In genomic region chr6:101761124-101761601, GRCh38 we compare ENCODE assay signal across 13 cellular contexts.
DNase-seq lines count a peak whose midpoint lies in the region; ATAC-seq and TF ChIP-seq lines count a peak whose summit lies in the region.
"Had no signal": no experiment of that assay in that cellular context is flagged by ENCODE, and none has a peak within 500 bp of the region (broad histone marks: within the 10 kb centered on the region; RNA-seq: fewer than 3 reads in every experiment).

No MANE protein-coding gene starts in this region.

- H3K36me3 ChIP-seq in mesenchymal stem cell (ENCODE audit: control insufficient read depth in 1 of 2, insufficient read depth in 2 of 2, low read depth in 1 of 2, low read length in 2 of 2) (no peaks in the 10 kb centered on the region), BE2C (no peaks in the 10 kb centered on the region; the same call in 1 of the 2 replicates)

- peak; percentile 96 for DNase-seq in EH (ENCODE audit: low read depth)
- DNase-seq in MV-4-11 (lab: John Stamatoyannopoulos, UW): peak; percentile 98
- DNase-seq in cardiac fibroblast (ENCODE audit: low read depth in 2 of 2): peak; percentile 90 to 94
- DNase-seq in mesenchymal stem cell: peak; percentile 85
- no peak for DNase-seq in BE2C
- DNase-seq: activated naive CD8-positive, alpha-beta T cell treated with anti-CD3 and anti-CD28 coated beads, Interleukin-2, amount 10 ng/mL, durations not matched to agents 7 days and 5 days; Calu3; NCI-H2171 treated with DMSO at 0.1 percent for 48 hours; substantia nigra had no signal

- no peaks in the 10 kb centered on the region for H3K27me3 ChIP-seq in mesenchymal stem cell (ENCODE audit: control insufficient read depth in 1 of 2, insufficient read depth in 1 of 2, low read length in 2 of 2)
- no peaks in the 10 kb centered on the region for H3K27me3 ChIP-seq in BE2C

- no peak overlapping the region for H2BK5ac ChIP-seq in mesenchymal stem cell (ENCODE audit: low read depth, low read length, poor library complexity, severe bottlenecking)

- H4K91ac ChIP-seq in mesenchymal stem cell (ENCODE audit: low read length): no peak overlapping the region

- H2AK5ac ChIP-seq in mesenchymal stem cell (ENCODE audit: low read length, severe bottlenecking): no peak overlapping the region

- no peak overlapping the region for H3K4ac ChIP-seq in mesenchymal stem cell (ENCODE audit: low read depth in 1 of 2, low read length in 2 of 2)

- H2BK120ac ChIP-seq in mesenchymal stem cell (ENCODE audit: low read depth, low read length): no peak overlapping the region

- H2BK15ac ChIP-seq in mesenchymal stem cell (ENCODE audit: low read depth, poor library complexity, severe bottlenecking): no peak overlapping the region

- no peak overlapping the region for H3K18ac ChIP-seq in mesenchymal stem cell (ENCODE audit: low read depth in 1 of 2, low read length in 2 of 2)

- no peak overlapping the region for H3K9ac ChIP-seq in mesenchymal stem cell (ENCODE audit: low read length)
- H3K9ac ChIP-seq: parathyroid adenoma had no signal

- no peak for TF ChIP-seq CTCF in cardiac fibroblast (IDR thresholded peaks at IDR 0.05; ENCODE audit: low read depth, low read length)
- no peak for TF ChIP-seq CTCF in BE2C (IDR thresholded peaks at IDR 0.05; ENCODE audit: low read depth, low read length)

- no peak for ATAC-seq in HG02678 (IDR thresholded peaks at IDR 0.05; ENCODE audit: unreplicated experiment)
- no peak for ATAC-seq in GM19023 (IDR thresholded peaks at IDR 0.05; ENCODE audit: unreplicated experiment)
- no peak for ATAC-seq in HG02798 (IDR thresholded peaks at IDR 0.05; ENCODE audit: poor library complexity, unreplicated experiment)

- no peaks in the 10 kb centered on the region for H3K79me1 ChIP-seq in mesenchymal stem cell (replicated peaks; ENCODE audit: low read length, poor library complexity, severe bottlenecking)

- H2BK12ac ChIP-seq in mesenchymal stem cell (ENCODE audit: low read length in 2 of 2): no peak overlapping the region

- H3K4me1 ChIP-seq in mesenchymal stem cell (ENCODE audit: control insufficient read depth, insufficient read depth, low read depth, low read length) (no peaks in the 10 kb centered on the region), BE2C (no peaks in the 10 kb centered on the region; the same call in 1 of the 2 replicates)
- H3K4me1 ChIP-seq: parathyroid adenoma had no signal

- no peak overlapping the region for H2AFZ ChIP-seq in mesenchymal stem cell (ENCODE audit: low read depth, low read length)
- H2AFZ ChIP-seq: parathyroid adenoma had no signal

- no peak overlapping the region for H3K4me2 ChIP-seq in mesenchymal stem cell (ENCODE audit: low read length, poor library complexity, severe bottlenecking)

- H3K27ac ChIP-seq in mesenchymal stem cell (ENCODE audit: low read length, poor library complexity, severe bottlenecking): no peak overlapping the region
- H3K27ac ChIP-seq: parathyroid adenoma had no signal

- H4K8ac ChIP-seq in mesenchymal stem cell (ENCODE audit: low read length): no peak overlapping the region

- no peak overlapping the region for H3K4me3 ChIP-seq in cardiac fibroblast (replicated peaks in 1 of 2; ENCODE audit: low read depth in 2 of 2, low read length in 2 of 2)
- H3K4me3 ChIP-seq in mesenchymal stem cell (ENCODE audit: insufficient read depth in 1 of 2, low read depth in 1 of 2, low read length in 2 of 2): no peak overlapping the region
- H3K4me3 ChIP-seq in BE2C (ENCODE audit: low read depth, low read length): no peak overlapping the region

- H3K9me3 ChIP-seq in mesenchymal stem cell (ENCODE audit: control insufficient read depth, low read length) (no peaks in the 10 kb centered on the region), BE2C (no peaks in the 10 kb centered on the region)

- H3K14ac ChIP-seq in mesenchymal stem cell (ENCODE audit: low read length in 2 of 2): no peak overlapping the region

- H3K23ac ChIP-seq in mesenchymal stem cell (ENCODE audit: low read length in 2 of 2): no peak overlapping the region
